ENCODE assay signal across 1 cellular context in the genomic region with DNA sequence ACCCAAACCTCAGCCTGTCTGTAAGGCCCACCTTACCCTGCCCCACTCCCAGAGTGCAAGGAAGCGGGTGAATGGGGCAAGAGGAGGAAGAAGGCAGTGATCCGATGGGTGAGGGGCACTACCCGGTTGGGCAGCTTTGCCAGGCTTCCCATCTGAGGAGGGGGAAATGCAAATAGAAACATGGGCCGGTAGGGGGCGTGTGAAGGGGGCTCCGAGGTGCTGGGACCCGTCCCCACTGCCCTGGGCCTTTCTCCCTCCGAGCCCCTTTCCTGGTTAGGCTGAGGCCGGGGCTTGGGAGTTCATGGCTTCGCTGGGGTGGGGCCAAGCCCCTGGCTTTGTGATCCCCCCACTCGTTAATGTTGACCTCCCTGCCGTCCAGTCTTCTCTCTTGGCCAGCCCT.
TF ChIP-seq lines count a peak whose summit lies in the region.

No MANE protein-coding gene starts in this region.

TF ChIP-seq in WTC11, 78 proteins besides CTCF, POLR2A, EP300 and RAD21 (continued from another document):
- no peak for TF ChIP-seq SP1 (CRISPR knock-in tag; conservative IDR thresholded peaks at IDR 0.05)
- no peak for TF ChIP-seq MYBL2 (CRISPR knock-in tag; IDR thresholded peaks at IDR 0.05)
- TF ChIP-seq, protein P1, sequence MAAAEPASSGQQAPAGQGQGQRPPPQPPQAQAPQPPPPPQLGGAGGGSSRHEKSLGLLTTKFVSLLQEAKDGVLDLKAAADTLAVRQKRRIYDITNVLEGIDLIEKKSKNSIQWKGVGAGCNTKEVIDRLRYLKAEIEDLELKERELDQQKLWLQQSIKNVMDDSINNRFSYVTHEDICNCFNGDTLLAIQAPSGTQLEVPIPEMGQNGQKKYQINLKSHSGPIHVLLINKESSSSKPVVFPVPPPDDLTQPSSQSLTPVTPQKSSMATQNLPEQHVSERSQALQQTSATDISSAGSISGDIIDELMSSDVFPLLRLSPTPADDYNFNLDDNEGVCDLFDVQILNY (CRISPR knock-in tag; IDR thresholded peaks at IDR 0.05), result no peak
- TF ChIP-seq ATF6 (CRISPR knock-in tag; IDR thresholded peaks at IDR 0.05), result no peak
- no peak for TF ChIP-seq SOX15 (CRISPR knock-in tag; IDR thresholded peaks at IDR 0.05)
- no peak for TF ChIP-seq ZNF121 (CRISPR knock-in tag; IDR thresholded peaks at IDR 0.05)
- TF ChIP-seq ZNF263 (CRISPR knock-in tag; IDR thresholded peaks at IDR 0.05; ENCODE audit: low read depth), result no peak
- no peak for TF ChIP-seq ZNF396 (CRISPR knock-in tag; IDR thresholded peaks at IDR 0.05; ENCODE audit: borderline replicate concordance)
- no peak for TF ChIP-seq OVOL2 (CRISPR knock-in tag; IDR thresholded peaks at IDR 0.05; ENCODE audit: borderline replicate concordance)
- TF ChIP-seq, protein P2, sequence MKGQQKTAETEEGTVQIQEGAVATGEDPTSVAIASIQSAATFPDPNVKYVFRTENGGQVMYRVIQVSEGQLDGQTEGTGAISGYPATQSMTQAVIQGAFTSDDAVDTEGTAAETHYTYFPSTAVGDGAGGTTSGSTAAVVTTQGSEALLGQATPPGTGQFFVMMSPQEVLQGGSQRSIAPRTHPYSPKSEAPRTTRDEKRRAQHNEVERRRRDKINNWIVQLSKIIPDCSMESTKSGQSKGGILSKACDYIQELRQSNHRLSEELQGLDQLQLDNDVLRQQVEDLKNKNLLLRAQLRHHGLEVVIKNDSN (CRISPR knock-in tag; IDR thresholded peaks at IDR 0.05), result no peak
